ENCODE assay signal across 1 cellular context in genomic region chr21:35231115-35231514, GRCh38.
TF ChIP-seq lines count a peak whose summit lies in the region.

No MANE protein-coding gene starts in this region.

TF ChIP-seq in SK-N-SH, 30 proteins besides CTCF, POLR2A, EP300 and RAD21 (continued from another document):
- TF ChIP-seq RXRA (IDR thresholded peaks at IDR 0.05; ENCODE audit: borderline replicate concordance, low read depth) (no peak), USF2 (IDR thresholded peaks at IDR 0.05; ENCODE audit: borderline replicate concordance, low read depth, low read length) (no peak), NRF1 (IDR thresholded peaks at IDR 0.05; ENCODE audit: low read depth, low read length) (no peak), YY1 (IDR thresholded peaks at IDR 0.05; ENCODE audit: low read depth) (no peak), RCOR1 (IDR thresholded peaks at IDR 0.05; ENCODE audit: low read length) (no peak), ZBTB33 (IDR thresholded peaks at IDR 0.05; ENCODE audit: borderline replicate concordance, low read depth) (no peak), MXI1 (IDR thresholded peaks at IDR 0.05; ENCODE audit: low read depth, low read length) (no peak), NFIC (IDR thresholded peaks at IDR 0.05; ENCODE audit: borderline replicate concordance) (no peak), EZH2phosphoT487 (IDR thresholded peaks at IDR 0.05; ENCODE audit: borderline replicate concordance, low read depth) (no peak)
